8 cellular contexts compared by ENCODE assay signal in the genomic region with DNA sequence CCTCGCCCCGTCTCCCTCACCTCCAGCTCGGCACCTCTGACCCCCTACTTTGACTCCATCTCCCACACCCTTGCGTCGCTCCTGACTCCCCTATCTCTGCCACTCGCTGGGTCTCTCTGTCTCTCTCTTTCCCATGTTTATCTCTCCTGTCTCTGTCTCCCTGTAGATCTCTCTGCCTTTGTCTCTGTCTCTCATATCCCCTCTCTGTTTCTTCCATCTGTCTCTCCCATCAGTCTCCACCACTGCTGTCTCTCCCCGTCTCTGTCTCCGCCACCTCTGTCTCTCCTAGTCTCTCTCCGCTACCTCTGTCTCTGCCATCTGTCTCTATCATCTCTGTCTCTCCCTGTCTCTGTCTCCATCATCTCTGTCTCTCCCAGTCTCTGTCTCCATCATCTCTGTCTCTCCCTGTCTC. TPM values are rescaled to one million over a fixed set of nuclear protein-coding genes. Genes with fewer than 3 reads are reported as not detected.
DNase-seq lines count a peak whose midpoint lies in the region; ATAC-seq and TF ChIP-seq lines count a peak whose summit lies in the region.

No MANE protein-coding gene starts in this region.

- H3K4me1 ChIP-seq in cardiac muscle cell (ENCODE audit: low read depth) (no peaks in the 10 kb centered on the region), upper lobe of right lung (peaks cover 24% of the 10 kb centered on the region)

- no peak for DNase-seq in cardiac muscle cell (ENCODE audit: low read depth in 1 of 2, low spot score in 1 of 2)
- DNase-seq in Right ventricle myocardium superior = no peak
- DNase-seq in activated naive CD8-positive, alpha-beta T cell treated with anti-CD3 and anti-CD28 coated beads, Interleukin-2, amount 50 U/mL, for 24 hours = no peak
- DNase-seq in kidney epithelial cell (ENCODE audit: low read depth) = no peak
- no peak for DNase-seq in upper lobe of right lung
- no peak for DNase-seq in hepatic stellate cell (ENCODE audit: low spot score)
- DNase-seq in HEK293T (ENCODE audit: extremely low spot score) = no peak

- TF ChIP-seq CTCF in cardiac muscle cell (IDR thresholded peaks at IDR 0.05; ENCODE audit: low read depth, low read length) (no peak), kidney epithelial cell (IDR thresholded peaks at IDR 0.05; ENCODE audit: insufficient read depth, low read length, poor library complexity, severe bottlenecking) (no peak), upper lobe of right lung (IDR thresholded peaks at IDR 0.05) (no peak)

- H3K9me3 ChIP-seq in cardiac muscle cell (ENCODE audit: low read depth) (no peaks in the 10 kb centered on the region), upper lobe of right lung (no peaks in the 10 kb centered on the region)

- intact Hi-C loops in Right ventricle myocardium superior (cut with DNase I) = loop anchor here (10.0 kb wide), 1 partner anchor 49 kb away; no protein-coding TSS in a partner anchor
- intact Hi-C loops in upper lobe of right lung (cut with DNase I) = no loop called here

- no peaks in the 10 kb centered on the region for H3K9me3 Mint-ChIP-seq in activated naive CD8-positive, alpha-beta T cell treated with anti-CD3 and anti-CD28 coated beads, Interleukin-2, amount 50 U/mL, for 24 hours

- peaks cover 3% of the 10 kb centered on the region for H3K27me3 Mint-ChIP-seq in activated naive CD8-positive, alpha-beta T cell treated with anti-CD3 and anti-CD28 coated beads, Interleukin-2, amount 50 U/mL, for 24 hours

- CTCF ChIA-PET in HEK293T (lab: Yijun Ruan, JAX) = interaction anchor here (0.6 to 4.7 kb wide), 5 partner anchors 10 to 93 kb away, joined by 3 to 108 read pairs (median 7); partner anchors contain the start of gene CCDC9

- POLR2A ChIA-PET in HEK293T (lab: Yijun Ruan, JAX) = interaction anchor here (0.6 to 2.5 kb wide), 8 partner anchors 10 to 130 kb away, joined by 3 to 37 read pairs (median 8); partner anchors contain the start of gene ZC3H4

- peak overlapping the region; percentile 93 for H3K27ac Mint-ChIP-seq in activated naive CD8-positive, alpha-beta T cell treated with anti-CD3 and anti-CD28 coated beads, Interleukin-2, amount 50 U/mL, for 24 hours

- no peaks in the 10 kb centered on the region for H3K36me3 Mint-ChIP-seq in activated naive CD8-positive, alpha-beta T cell treated with anti-CD3 and anti-CD28 coated beads, Interleukin-2, amount 50 U/mL, for 24 hours (ENCODE audit: low read depth)

- H3K4me1 Mint-ChIP-seq in activated naive CD8-positive, alpha-beta T cell treated with anti-CD3 and anti-CD28 coated beads, Interleukin-2, amount 50 U/mL, for 24 hours = peaks cover 39% of the 10 kb centered on the region

- ATAC-seq in Right ventricle myocardium superior (ENCODE audit: poor library complexity) = no peak
- no peak for ATAC-seq in activated naive CD8-positive, alpha-beta T cell treated with anti-CD3 and anti-CD28 coated beads, Interleukin-2, amount 50 U/mL, for 24 hours
- ATAC-seq in upper lobe of right lung = no peak
- ATAC-seq in HG03135 (IDR thresholded peaks at IDR 0.05; ENCODE audit: unreplicated experiment) = no peak

- H3K36me3 ChIP-seq in cardiac muscle cell = no peaks in the 10 kb centered on the region
- no peaks in the 10 kb centered on the region for H3K36me3 ChIP-seq in kidney epithelial cell (ENCODE audit: control insufficient read depth, insufficient read depth, low read length)
- no peaks in the 10 kb centered on the region for H3K36me3 ChIP-seq in upper lobe of right lung

- H3K27ac ChIP-seq in cardiac muscle cell (no peak overlapping the region), upper lobe of right lung (no peak overlapping the region)

- H3K4me3 Mint-ChIP-seq in activated naive CD8-positive, alpha-beta T cell treated with anti-CD3 and anti-CD28 coated beads, Interleukin-2, amount 50 U/mL, for 24 hours = no peak overlapping the region

- H3K27me3 ChIP-seq in cardiac muscle cell (peaks cover 42% of the 10 kb centered on the region), kidney epithelial cell (ENCODE audit: control insufficient read depth, insufficient read depth, low read length) (no peaks in the 10 kb centered on the region), upper lobe of right lung (no peaks in the 10 kb centered on the region)

- H3K4me3 ChIP-seq in cardiac muscle cell (peak overlapping the region; percentile 9), kidney epithelial cell (ENCODE audit: low read depth, low read length) (peak overlapping the region; percentile 19), upper lobe of right lung (peak overlapping the region; percentile 33)

TF ChIP-seq in HEK293T, 16 proteins besides CTCF, POLR2A, EP300 and RAD21:
- TF ChIP-seq FOXK2 (IDR thresholded peaks at IDR 0.05) (no peak), HDGF (IDR thresholded peaks at IDR 0.05; ENCODE audit: borderline replicate concordance) (no peak)

RNA-seq across cellular contexts. Expression of gene BBC3, which starts 12.4 kb away (rescaled TPM):
- total RNA-seq in cardiac muscle cell (19.1 and 21.5 TPM in 2 replicates), Right ventricle myocardium superior (3.8 TPM), kidney epithelial cell (46.8 and 64.7 TPM in 2 replicates), upper lobe of right lung (20.1 TPM)
- 12.9 and 19.2 TPM in 2 replicates for polyA plus RNA-seq in cardiac muscle cell

RNA-seq across cellular contexts. Expression of gene CCDC9, which starts 13.0 kb away (rescaled TPM):
- total RNA-seq in cardiac muscle cell (13.8 and 22.5 TPM in 2 replicates), Right ventricle myocardium superior (16.3 TPM), kidney epithelial cell (13.8 and 16.5 TPM in 2 replicates), upper lobe of right lung (36.1 TPM)
- polyA plus RNA-seq in cardiac muscle cell = 16.3 and 21.9 TPM in 2 replicates

RNA-seq across cellular contexts. Expression of gene INAFM1, which starts 31.3 kb away (rescaled TPM):
- 1.5 and 4.8 TPM in 2 replicates for total RNA-seq in cardiac muscle cell
- 2.8 and 5.8 TPM in 2 replicates for polyA plus RNA-seq in cardiac muscle cell
- 10.4 TPM for total RNA-seq in Right ventricle myocardium superior
- 2.2 and 3.9 TPM in 2 replicates for total RNA-seq in kidney epithelial cell
- total RNA-seq in upper lobe of right lung = 18.2 TPM
